Comparison of ENCODE assay signal across 1 cellular context in the genomic region with DNA sequence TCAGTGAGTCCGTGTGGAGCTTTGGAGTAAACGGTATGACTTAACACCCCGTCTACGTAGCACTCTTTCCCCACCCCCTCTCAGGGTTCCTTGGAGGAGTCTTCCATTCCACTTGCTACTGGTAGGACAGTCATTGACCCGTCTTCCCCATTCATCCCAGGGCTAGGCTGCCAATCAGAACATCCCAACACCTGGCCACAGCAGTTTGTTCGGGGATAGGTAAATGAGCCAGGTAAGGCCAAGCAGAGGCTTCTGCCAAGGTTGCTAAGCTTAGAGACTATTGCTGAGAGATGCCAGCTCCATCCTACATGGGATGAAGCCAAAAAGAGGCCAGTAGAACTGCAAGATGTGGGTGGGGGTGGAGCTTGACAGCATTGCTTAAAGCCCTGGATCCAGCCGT.
TF ChIP-seq lines count a peak whose summit lies in the region.

No MANE protein-coding gene starts in this region.

TF ChIP-seq in WTC11, 78 proteins besides CTCF, POLR2A, EP300 and RAD21 (continued from another document):
- TF ChIP-seq, protein P1, sequence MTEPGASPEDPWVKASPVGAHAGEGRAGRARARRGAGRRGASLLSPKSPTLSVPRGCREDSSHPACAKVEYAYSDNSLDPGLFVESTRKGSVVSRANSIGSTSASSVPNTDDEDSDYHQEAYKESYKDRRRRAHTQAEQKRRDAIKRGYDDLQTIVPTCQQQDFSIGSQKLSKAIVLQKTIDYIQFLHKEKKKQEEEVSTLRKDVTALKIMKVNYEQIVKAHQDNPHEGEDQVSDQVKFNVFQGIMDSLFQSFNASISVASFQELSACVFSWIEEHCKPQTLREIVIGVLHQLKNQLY (CRISPR knock-in tag; IDR thresholded peaks at IDR 0.05) = no peak
- no peak for TF ChIP-seq NFATC4 (CRISPR knock-in tag; IDR thresholded peaks at IDR 0.05)
- no peak for TF ChIP-seq IRF2 (CRISPR knock-in tag; IDR thresholded peaks at IDR 0.05; ENCODE audit: borderline replicate concordance, low read depth)
- TF ChIP-seq ETV6 (CRISPR knock-in tag; IDR thresholded peaks at IDR 0.05) = no peak
- TF ChIP-seq, protein P2, sequence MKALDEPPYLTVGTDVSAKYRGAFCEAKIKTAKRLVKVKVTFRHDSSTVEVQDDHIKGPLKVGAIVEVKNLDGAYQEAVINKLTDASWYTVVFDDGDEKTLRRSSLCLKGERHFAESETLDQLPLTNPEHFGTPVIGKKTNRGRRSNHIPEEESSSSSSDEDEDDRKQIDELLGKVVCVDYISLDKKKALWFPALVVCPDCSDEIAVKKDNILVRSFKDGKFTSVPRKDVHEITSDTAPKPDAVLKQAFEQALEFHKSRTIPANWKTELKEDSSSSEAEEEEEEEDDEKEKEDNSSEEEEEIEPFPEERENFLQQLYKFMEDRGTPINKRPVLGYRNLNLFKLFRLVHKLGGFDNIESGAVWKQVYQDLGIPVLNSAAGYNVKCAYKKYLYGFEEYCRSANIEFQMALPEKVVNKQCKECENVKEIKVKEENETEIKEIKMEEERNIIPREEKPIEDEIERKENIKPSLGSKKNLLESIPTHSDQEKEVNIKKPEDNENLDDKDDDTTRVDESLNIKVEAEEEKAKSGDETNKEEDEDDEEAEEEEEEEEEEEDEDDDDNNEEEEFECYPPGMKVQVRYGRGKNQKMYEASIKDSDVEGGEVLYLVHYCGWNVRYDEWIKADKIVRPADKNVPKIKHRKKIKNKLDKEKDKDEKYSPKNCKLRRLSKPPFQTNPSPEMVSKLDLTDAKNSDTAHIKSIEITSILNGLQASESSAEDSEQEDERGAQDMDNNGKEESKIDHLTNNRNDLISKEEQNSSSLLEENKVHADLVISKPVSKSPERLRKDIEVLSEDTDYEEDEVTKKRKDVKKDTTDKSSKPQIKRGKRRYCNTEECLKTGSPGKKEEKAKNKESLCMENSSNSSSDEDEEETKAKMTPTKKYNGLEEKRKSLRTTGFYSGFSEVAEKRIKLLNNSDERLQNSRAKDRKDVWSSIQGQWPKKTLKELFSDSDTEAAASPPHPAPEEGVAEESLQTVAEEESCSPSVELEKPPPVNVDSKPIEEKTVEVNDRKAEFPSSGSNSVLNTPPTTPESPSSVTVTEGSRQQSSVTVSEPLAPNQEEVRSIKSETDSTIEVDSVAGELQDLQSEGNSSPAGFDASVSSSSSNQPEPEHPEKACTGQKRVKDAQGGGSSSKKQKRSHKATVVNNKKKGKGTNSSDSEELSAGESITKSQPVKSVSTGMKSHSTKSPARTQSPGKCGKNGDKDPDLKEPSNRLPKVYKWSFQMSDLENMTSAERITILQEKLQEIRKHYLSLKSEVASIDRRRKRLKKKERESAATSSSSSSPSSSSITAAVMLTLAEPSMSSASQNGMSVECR (CRISPR knock-in tag; IDR thresholded peaks at IDR 0.05; ENCODE audit: borderline replicate concordance) = no peak
- TF ChIP-seq NR2C2 (CRISPR knock-in tag; IDR thresholded peaks at IDR 0.05) = no peak
- no peak for TF ChIP-seq SP1 (CRISPR knock-in tag; conservative IDR thresholded peaks at IDR 0.05)
- TF ChIP-seq ZNF232 (CRISPR knock-in tag; IDR thresholded peaks at IDR 0.05) = no peak
